Comparison of ENCODE assay signal across 8 cellular contexts in genomic region chr5:132437604-132438275, GRCh38. TPM values are rescaled to one million over a fixed set of nuclear protein-coding genes. Genes with fewer than 3 reads are reported as not detected.
DNase-seq lines count a peak whose midpoint lies in the region; ATAC-seq and TF ChIP-seq lines count a peak whose summit lies in the region.

No MANE protein-coding gene starts in this region.

- H3K4me1 Mint-ChIP-seq in osteocyte (ENCODE audit: unreplicated experiment) = peaks cover 65% of the 10 kb centered on the region
- peaks cover 6% of the 10 kb centered on the region for H3K4me1 Mint-ChIP-seq in progenitor cell of endocrine pancreas (ENCODE audit: low read depth)

- H3K27ac Mint-ChIP-seq in osteocyte (ENCODE audit: unreplicated experiment) (peak overlapping the region; percentile 90), progenitor cell of endocrine pancreas (no peak overlapping the region)

- peak overlapping the region; percentile 22 for H3K4me3 Mint-ChIP-seq in osteocyte (ENCODE audit: unreplicated experiment)
- no peak overlapping the region for H3K4me3 Mint-ChIP-seq in progenitor cell of endocrine pancreas (ENCODE audit: low read depth)

- no peak overlapping the region; the same call in 1 of the 2 replicates for H3K4me3 ChIP-seq in Jurkat, Clone E6-1 (ENCODE audit: low read length)

- peak; percentile 99 for DNase-seq in EH (ENCODE audit: low read depth)
- peak; percentile 84 for DNase-seq in Jurkat, Clone E6-1 (ENCODE audit: low read depth, low spot score)
- peak; percentile 71 to 75 for DNase-seq in activated CD4-positive, alpha-beta T cell treated with anti-CD3 and anti-CD28 coated beads, Interleukin-2, amount 50 U/mL, for 48 hours
- DNase-seq in fibroblast of gingiva (ENCODE audit: low read depth) = peak; percentile 90
- peak; percentile 90 for DNase-seq in osteocyte (ENCODE audit: extremely low spot score, unreplicated experiment)
- no peak for DNase-seq in progenitor cell of endocrine pancreas (ENCODE audit: low spot score, unreplicated experiment)
- no peak for DNase-seq in NCI-H2196 treated with DMSO at 0.1 percent for 48 hours (lab: John Stamatoyannopoulos, UW; ENCODE audit: unreplicated experiment)

- ATAC-seq in GM21528 (IDR thresholded peaks at IDR 0.05; ENCODE audit: low FRiP score, unreplicated experiment) = peak; percentile 87

- H3K36me3 Mint-ChIP-seq in osteocyte (ENCODE audit: unreplicated experiment) = peaks cover 3% of the 10 kb centered on the region
- H3K36me3 Mint-ChIP-seq in progenitor cell of endocrine pancreas (ENCODE audit: insufficient read depth) = no peaks in the 10 kb centered on the region

- TF ChIP-seq CTCF in osteocyte (IDR thresholded peaks at IDR 0.05) (no peak), progenitor cell of endocrine pancreas (IDR thresholded peaks at IDR 0.05; ENCODE audit: unreplicated experiment) (no peak)

- H3K9me3 Mint-ChIP-seq in osteocyte (ENCODE audit: unreplicated experiment) = no peaks in the 10 kb centered on the region
- no peaks in the 10 kb centered on the region for H3K9me3 Mint-ChIP-seq in progenitor cell of endocrine pancreas (ENCODE audit: low read depth)

- H3K27me3 Mint-ChIP-seq in osteocyte (ENCODE audit: unreplicated experiment) (no peaks in the 10 kb centered on the region), progenitor cell of endocrine pancreas (no peaks in the 10 kb centered on the region)

RNA-seq across cellular contexts. Expression of gene IRF1, which starts 52.8 kb away (rescaled TPM):
- polyA plus RNA-seq in Jurkat, Clone E6-1 (2012; ENCODE audit: insufficient read depth, insufficient read length) = 67.5 TPM
- total RNA-seq in osteocyte (50.2 and 58.9 TPM in 2 replicates), progenitor cell of endocrine pancreas (2.3 and 4.1 TPM in 2 replicates)

Comparison
In these comparisons a context has a peak if more than half of its experiments do, and no peak if none do; other contexts are left out.
1. DNase-seq: peak in EH (single experiment), Jurkat, Clone E6-1 (single experiment), activated CD4-positive, alpha-beta T cell treated with anti-CD3 and anti-CD28 coated beads, Interleukin-2, amount 50 U/mL, for 48 hours (2 of 2), fibroblast of gingiva (single experiment) and osteocyte (single experiment); none in progenitor cell of endocrine pancreas (single experiment) and NCI-H2196 treated with DMSO at 0.1 percent for 48 hours (single experiment).
2. RNA of gene IRF1, which starts 52.8 kb away (total RNA-seq): 50.2 to 58.9 TPM in osteocyte; 2.3 to 4.1 TPM in progenitor cell of endocrine pancreas; every median in the first group is over 10 times any median in the second.